ENCODE assay signal across 8 cellular contexts in genomic region chr2:70086838-70087702, GRCh38. TPM values are rescaled to one million over a fixed set of nuclear protein-coding genes. Genes with fewer than 3 reads are reported as not detected.
DNase-seq lines count a peak whose midpoint lies in the region; ATAC-seq and TF ChIP-seq lines count a peak whose summit lies in the region.

Gene PCBP1 (plus strand): TSS chr2:70087477. CDS start chr2:70087744, 267 bp downstream.

- intact Hi-C loops in body of pancreas (cut with DNase I), result loop anchor here (10.0 kb wide), 1 partner anchor 58 kb away; no protein-coding TSS in a partner anchor
- intact Hi-C loops in sciatic nerve (cut with DNase I), result loop anchor here (5.0 kb wide), 2 partner anchors 35 to 55 kb away; no protein-coding TSS in a partner anchor

- TF ChIP-seq CTCF in 22Rv1 (IDR thresholded peaks at IDR 0.05), result no peak
- TF ChIP-seq CTCF in body of pancreas (IDR thresholded peaks at IDR 0.05), result peak in 1 of 7 experiments; percentile 0

- 0% methylated on average over 22 to 87 of the region's 94 CpGs for WGBS in body of pancreas, 2 donors

- no peaks in the 10 kb centered on the region for H3K9me3 ChIP-seq in body of pancreas

- H3K36me3 ChIP-seq in body of pancreas (replicated peaks in 1 of 2; ENCODE audit: insufficient read depth in 1 of 2, low read depth in 2 of 2), result peaks cover 0 to 3% of the 10 kb centered on the region in 2 donors

- no peaks in the 10 kb centered on the region for H3K27me3 ChIP-seq in body of pancreas

- H3K27ac ChIP-seq in 22Rv1 (peak within 1 kb of the TSS; percentile 100), body of pancreas (peak within 1 kb of the TSS; percentile 96 to 100 (median 100))

- peak; percentile 88 to 95 (median 93) for TF ChIP-seq POLR2A in body of pancreas (IDR thresholded peaks at IDR 0.05)

- peak; percentile 94 for DNase-seq in NCI-H2171 treated with DMSO at 0.1 percent for 48 hours (lab: John Stamatoyannopoulos, UW)
- DNase-seq in UCSD-AML1 (lab: John Stamatoyannopoulos, UW; ENCODE audit: unreplicated experiment), result peak; percentile 94
- DNase-seq in body of pancreas, result peak; percentile 96 to 97 (median 96)
- DNase-seq in iPS DF 19.7 (ENCODE audit: low read depth, low spot score), result peak; percentile 75
- peak; percentile 99 for DNase-seq in sciatic nerve (ENCODE audit: low spot score)

- H3K4me3 ChIP-seq in body of pancreas, result peak within 1 kb of the TSS; percentile 69 to 85

- peak; percentile 40 for ATAC-seq in GM18867 (IDR thresholded peaks at IDR 0.05; ENCODE audit: unreplicated experiment)
- ATAC-seq in HG03097 (IDR thresholded peaks at IDR 0.05; ENCODE audit: low FRiP score, unreplicated experiment), result peak; percentile 28
- peak; percentile 87 for ATAC-seq in body of pancreas
- peak; percentile 95 for ATAC-seq in sciatic nerve

- peaks cover 46% of the 10 kb centered on the region for H3K4me1 ChIP-seq in body of pancreas

RNA-seq across cellular contexts. Expression of gene PCBP1, which starts in this region (rescaled TPM):
- total RNA-seq in body of pancreas (100 to 1,000 TPM in 1 of 2 donors, 10 to 100 TPM in 1; 97.9 to 128 TPM), sciatic nerve (285 TPM)

Comparison
In these comparisons a context has a peak if more than half of its experiments do, and no peak if none do; other contexts are left out.
1. Peak in every context shown above with its lines: DNase-seq, ATAC-seq, H3K4me3 ChIP-seq and H3K27ac ChIP-seq.
2. ATAC-seq: peak in every context shown above with its lines; median percentile 95 in sciatic nerve; 87 in body of pancreas; 40 in GM18867; 28 in HG03097.